1 cellular context compared by ENCODE assay signal in the genomic region with DNA sequence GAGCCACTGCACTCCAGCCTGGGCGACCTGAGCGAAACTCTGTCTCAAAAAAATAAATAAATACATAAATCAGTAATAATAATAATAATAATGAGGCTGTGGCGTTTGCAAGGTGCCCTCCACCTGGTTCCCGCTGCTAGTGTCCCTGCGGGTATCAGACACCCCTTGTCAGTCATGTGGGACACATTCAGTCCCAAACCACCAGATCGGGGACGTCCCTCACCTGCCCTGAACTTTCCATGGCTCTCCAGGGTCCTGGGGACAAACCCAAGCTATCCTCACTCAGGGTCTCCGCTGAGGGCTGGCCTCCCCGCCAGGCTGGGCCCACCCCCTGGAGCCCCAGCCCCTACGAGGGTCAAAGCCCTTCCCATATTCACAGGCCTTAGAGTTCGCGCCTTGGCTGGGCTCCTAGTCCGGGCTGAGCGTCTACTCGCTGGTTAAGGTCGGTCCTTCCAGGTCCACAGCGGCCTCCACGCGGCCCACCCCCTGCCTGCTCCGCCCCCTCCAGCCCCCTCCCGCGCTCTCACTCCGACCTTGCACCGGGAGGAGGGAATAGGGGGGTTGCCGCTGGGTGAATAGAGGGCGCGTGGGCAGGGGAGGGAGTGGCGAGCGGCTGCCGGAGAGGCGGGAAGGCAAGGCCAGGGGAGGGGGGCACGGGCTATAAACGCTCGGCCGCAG.
A peak's percentile ranks its signal among the peaks of the same experiment; 100 is the strongest.
TF ChIP-seq lines count a peak whose summit lies in the region.

No MANE protein-coding gene starts in this region.

TF ChIP-seq in HepG2, 621 proteins besides CTCF, POLR2A, EP300 and RAD21:
- TF ChIP-seq, protein P1, sequence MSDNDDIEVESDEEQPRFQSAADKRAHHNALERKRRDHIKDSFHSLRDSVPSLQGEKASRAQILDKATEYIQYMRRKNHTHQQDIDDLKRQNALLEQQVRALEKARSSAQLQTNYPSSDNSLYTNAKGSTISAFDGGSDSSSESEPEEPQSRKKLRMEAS (IDR thresholded peaks at IDR 0.05): 0 out of 2 replicates have a peak, but pooled peaks have one; percentile 44
- TF ChIP-seq TEAD3 (CRISPR knock-in tag; optimal IDR thresholded peaks at IDR 0.05; ENCODE audit: borderline replicate concordance) (peak; percentile 8), ZSCAN12 (CRISPR knock-in tag; IDR thresholded peaks at IDR 0.05) (no peak), MYC (CRISPR knock-in tag; IDR thresholded peaks at IDR 0.05; ENCODE audit: borderline replicate concordance) (peak; percentile 49), SP4 (CRISPR knock-in tag; IDR thresholded peaks at IDR 0.05) (peak; percentile 78), ZBTB20 (CRISPR knock-in tag; IDR thresholded peaks at IDR 0.05; ENCODE audit: borderline replicate concordance, low read depth) (peak; percentile 38; the same call in 1 of the 2 replicates), ZNF772 (CRISPR knock-in tag; IDR thresholded peaks at IDR 0.05) (no peak), TCF12 (IDR thresholded peaks at IDR 0.05) (no peak), TCF12 (CRISPR knock-in tag; IDR thresholded peaks at IDR 0.05) (0 out of 2 replicates have a peak, but pooled peaks have one; percentile 18), ZMYM3 (CRISPR knock-in tag; IDR thresholded peaks at IDR 0.05) (peak; percentile 63), PAX8 (CRISPR knock-in tag; IDR thresholded peaks at IDR 0.05; ENCODE audit: borderline replicate concordance) (peak; percentile 7; the same call in 1 of the 2 replicates), GATA4 (IDR thresholded peaks at IDR 0.05; ENCODE audit: borderline replicate concordance, low read depth) (0 out of 2 replicates have a peak, but pooled peaks have one; percentile 17), MAZ (IDR thresholded peaks at IDR 0.05; ENCODE audit: borderline replicate concordance, low read depth, low read length) (peak; percentile 17; the same call in 1 of the 2 replicates), MAZ (CRISPR knock-in tag; IDR thresholded peaks at IDR 0.05; ENCODE audit: low read depth) (no peak; the same call in 1 of the 2 replicates), FOXO1 (CRISPR knock-in tag; IDR thresholded peaks at IDR 0.05) (0 out of 2 replicates have a peak, but pooled peaks have one; percentile 4), ZSCAN31 (CRISPR knock-in tag; IDR thresholded peaks at IDR 0.05; ENCODE audit: low read depth) (no peak), POLR2AphosphoS5 (IDR thresholded peaks at IDR 0.05; ENCODE audit: low read depth, low read length) (0 out of 2 replicates have a peak, but pooled peaks have one; percentile 16), YY1 (IDR thresholded peaks at IDR 0.05; ENCODE audit: insufficient read depth, insufficient replicate concordance, low read depth, low read length) (peak; percentile 12), SP5 (CRISPR knock-in tag; IDR thresholded peaks at IDR 0.05; ENCODE audit: borderline replicate concordance, low read depth) (peak; percentile 81), REL (CRISPR knock-in tag; conservative IDR thresholded peaks at IDR 0.05) (no peak), ZKSCAN8 (CRISPR knock-in tag; IDR thresholded peaks at IDR 0.05; ENCODE audit: borderline replicate concordance) (no peak), KDM1A (CRISPR knock-in tag; IDR thresholded peaks at IDR 0.05) (no peak)
- TF ChIP-seq, protein P2, sequence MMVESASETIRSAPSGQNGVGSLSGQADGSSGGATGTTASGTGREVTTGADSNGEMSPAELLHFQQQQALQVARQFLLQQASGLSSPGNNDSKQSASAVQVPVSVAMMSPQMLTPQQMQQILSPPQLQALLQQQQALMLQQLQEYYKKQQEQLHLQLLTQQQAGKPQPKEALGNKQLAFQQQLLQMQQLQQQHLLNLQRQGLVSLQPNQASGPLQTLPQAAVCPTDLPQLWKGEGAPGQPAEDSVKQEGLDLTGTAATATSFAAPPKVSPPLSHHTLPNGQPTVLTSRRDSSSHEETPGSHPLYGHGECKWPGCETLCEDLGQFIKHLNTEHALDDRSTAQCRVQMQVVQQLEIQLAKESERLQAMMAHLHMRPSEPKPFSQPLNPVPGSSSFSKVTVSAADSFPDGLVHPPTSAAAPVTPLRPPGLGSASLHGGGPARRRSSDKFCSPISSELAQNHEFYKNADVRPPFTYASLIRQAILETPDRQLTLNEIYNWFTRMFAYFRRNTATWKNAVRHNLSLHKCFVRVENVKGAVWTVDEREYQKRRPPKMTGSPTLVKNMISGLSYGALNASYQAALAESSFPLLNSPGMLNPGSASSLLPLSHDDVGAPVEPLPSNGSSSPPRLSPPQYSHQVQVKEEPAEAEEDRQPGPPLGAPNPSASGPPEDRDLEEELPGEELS (CRISPR knock-in tag; IDR thresholded peaks at IDR 0.05): 0 out of 2 replicates have a peak, but pooled peaks have one; percentile 5
- TF ChIP-seq, protein P3, sequence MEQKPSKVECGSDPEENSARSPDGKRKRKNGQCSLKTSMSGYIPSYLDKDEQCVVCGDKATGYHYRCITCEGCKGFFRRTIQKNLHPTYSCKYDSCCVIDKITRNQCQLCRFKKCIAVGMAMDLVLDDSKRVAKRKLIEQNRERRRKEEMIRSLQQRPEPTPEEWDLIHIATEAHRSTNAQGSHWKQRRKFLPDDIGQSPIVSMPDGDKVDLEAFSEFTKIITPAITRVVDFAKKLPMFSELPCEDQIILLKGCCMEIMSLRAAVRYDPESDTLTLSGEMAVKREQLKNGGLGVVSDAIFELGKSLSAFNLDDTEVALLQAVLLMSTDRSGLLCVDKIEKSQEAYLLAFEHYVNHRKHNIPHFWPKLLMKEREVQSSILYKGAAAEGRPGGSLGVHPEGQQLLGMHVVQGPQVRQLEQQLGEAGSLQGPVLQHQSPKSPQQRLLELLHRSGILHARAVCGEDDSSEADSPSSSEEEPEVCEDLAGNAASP (CRISPR knock-in tag; IDR thresholded peaks at IDR 0.05; ENCODE audit: borderline replicate concordance): peak; percentile 24; the same call in 1 of the 2 replicates
- TF ChIP-seq, protein P4, sequence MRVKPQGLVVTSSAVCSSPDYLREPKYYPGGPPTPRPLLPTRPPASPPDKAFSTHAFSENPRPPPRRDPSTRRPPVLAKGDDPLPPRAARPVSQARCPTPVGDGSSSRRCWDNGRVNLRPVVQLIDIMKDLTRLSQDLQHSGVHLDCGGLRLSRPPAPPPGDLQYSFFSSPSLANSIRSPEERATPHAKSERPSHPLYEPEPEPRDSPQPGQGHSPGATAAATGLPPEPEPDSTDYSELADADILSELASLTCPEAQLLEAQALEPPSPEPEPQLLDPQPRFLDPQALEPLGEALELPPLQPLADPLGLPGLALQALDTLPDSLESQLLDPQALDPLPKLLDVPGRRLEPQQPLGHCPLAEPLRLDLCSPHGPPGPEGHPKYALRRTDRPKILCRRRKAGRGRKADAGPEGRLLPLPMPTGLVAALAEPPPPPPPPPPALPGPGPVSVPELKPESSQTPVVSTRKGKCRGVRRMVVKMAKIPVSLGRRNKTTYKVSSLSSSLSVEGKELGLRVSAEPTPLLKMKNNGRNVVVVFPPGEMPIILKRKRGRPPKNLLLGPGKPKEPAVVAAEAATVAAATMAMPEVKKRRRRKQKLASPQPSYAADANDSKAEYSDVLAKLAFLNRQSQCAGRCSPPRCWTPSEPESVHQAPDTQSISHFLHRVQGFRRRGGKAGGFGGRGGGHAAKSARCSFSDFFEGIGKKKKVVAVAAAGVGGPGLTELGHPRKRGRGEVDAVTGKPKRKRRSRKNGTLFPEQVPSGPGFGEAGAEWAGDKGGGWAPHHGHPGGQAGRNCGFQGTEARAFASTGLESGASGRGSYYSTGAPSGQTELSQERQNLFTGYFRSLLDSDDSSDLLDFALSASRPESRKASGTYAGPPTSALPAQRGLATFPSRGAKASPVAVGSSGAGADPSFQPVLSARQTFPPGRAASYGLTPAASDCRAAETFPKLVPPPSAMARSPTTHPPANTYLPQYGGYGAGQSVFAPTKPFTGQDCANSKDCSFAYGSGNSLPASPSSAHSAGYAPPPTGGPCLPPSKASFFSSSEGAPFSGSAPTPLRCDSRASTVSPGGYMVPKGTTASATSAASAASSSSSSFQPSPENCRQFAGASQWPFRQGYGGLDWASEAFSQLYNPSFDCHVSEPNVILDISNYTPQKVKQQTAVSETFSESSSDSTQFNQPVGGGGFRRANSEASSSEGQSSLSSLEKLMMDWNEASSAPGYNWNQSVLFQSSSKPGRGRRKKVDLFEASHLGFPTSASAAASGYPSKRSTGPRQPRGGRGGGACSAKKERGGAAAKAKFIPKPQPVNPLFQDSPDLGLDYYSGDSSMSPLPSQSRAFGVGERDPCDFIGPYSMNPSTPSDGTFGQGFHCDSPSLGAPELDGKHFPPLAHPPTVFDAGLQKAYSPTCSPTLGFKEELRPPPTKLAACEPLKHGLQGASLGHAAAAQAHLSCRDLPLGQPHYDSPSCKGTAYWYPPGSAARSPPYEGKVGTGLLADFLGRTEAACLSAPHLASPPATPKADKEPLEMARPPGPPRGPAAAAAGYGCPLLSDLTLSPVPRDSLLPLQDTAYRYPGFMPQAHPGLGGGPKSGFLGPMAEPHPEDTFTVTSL (CRISPR knock-in tag; IDR thresholded peaks at IDR 0.05; ENCODE audit: borderline replicate concordance): no peak
- TF ChIP-seq, protein P5, sequence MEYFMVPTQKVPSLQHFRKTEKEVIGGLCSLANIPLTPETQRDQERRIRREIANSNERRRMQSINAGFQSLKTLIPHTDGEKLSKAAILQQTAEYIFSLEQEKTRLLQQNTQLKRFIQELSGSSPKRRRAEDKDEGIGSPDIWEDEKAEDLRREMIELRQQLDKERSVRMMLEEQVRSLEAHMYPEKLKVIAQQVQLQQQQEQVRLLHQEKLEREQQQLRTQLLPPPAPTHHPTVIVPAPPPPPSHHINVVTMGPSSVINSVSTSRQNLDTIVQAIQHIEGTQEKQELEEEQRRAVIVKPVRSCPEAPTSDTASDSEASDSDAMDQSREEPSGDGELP (IDR thresholded peaks at IDR 0.05; ENCODE audit: borderline replicate concordance, low read depth): 0 out of 2 replicates have a peak, but pooled peaks have one; percentile 14
- TF ChIP-seq, protein P6, sequence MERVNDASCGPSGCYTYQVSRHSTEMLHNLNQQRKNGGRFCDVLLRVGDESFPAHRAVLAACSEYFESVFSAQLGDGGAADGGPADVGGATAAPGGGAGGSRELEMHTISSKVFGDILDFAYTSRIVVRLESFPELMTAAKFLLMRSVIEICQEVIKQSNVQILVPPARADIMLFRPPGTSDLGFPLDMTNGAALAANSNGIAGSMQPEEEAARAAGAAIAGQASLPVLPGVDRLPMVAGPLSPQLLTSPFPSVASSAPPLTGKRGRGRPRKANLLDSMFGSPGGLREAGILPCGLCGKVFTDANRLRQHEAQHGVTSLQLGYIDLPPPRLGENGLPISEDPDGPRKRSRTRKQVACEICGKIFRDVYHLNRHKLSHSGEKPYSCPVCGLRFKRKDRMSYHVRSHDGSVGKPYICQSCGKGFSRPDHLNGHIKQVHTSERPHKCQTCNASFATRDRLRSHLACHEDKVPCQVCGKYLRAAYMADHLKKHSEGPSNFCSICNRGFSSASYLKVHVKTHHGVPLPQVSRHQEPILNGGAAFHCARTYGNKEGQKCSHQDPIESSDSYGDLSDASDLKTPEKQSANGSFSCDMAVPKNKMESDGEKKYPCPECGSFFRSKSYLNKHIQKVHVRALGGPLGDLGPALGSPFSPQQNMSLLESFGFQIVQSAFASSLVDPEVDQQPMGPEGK (CRISPR knock-in tag; IDR thresholded peaks at IDR 0.05): peak; percentile 92
- TF ChIP-seq, protein P7, sequence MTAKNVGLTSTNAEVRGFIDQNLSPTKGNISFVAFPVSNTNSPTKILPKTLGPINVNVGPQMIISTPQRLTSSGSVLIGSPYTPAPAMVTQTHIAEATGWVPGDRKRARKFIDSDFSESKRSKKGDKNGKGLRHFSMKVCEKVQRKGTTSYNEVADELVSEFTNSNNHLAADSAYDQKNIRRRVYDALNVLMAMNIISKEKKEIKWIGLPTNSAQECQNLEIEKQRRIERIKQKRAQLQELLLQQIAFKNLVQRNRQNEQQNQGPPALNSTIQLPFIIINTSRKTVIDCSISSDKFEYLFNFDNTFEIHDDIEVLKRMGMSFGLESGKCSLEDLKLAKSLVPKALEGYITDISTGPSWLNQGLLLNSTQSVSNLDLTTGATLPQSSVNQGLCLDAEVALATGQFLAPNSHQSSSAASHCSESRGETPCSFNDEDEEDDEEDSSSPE (CRISPR knock-in tag; IDR thresholded peaks at IDR 0.05): peak; percentile 61
